Comparison of ENCODE assay signal across 1 cellular context in the genomic region with DNA sequence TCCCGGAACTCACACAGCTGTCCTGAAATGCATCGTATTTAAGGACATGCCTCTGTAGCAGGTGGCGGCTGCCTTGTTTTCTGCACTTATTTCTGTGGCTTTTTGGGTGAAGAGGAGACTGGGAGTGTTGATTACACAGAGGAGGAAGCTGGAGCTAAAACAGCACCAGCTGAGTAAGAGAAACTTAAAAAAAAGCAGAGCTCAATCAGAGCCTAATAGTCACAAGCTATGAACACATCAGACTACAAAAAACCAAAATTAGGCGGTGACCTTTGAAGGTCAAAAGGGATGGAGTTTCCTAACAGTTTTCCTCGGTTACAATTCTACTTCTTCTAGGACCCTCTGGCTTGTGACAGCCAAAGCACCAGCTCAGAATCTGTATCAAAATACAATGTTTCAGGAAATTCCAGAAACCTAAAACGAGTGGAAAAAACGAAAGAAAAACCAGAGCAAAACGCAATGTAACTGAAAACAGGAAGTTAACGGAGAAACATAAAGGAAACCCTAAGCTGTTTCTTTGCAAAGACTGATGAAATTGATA.
TF ChIP-seq lines count a peak whose summit lies in the region.

No MANE protein-coding gene starts in this region.

TF ChIP-seq in SK-N-SH, 30 proteins besides CTCF, POLR2A, EP300 and RAD21 (continued from another document):
- TF ChIP-seq, protein P1, sequence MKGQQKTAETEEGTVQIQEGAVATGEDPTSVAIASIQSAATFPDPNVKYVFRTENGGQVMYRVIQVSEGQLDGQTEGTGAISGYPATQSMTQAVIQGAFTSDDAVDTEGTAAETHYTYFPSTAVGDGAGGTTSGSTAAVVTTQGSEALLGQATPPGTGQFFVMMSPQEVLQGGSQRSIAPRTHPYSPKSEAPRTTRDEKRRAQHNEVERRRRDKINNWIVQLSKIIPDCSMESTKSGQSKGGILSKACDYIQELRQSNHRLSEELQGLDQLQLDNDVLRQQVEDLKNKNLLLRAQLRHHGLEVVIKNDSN (IDR thresholded peaks at IDR 0.05; ENCODE audit: borderline replicate concordance, low read depth): no peak
TF ChIP-seq in SK-N-SH: peak in this region for 0.
